ENCODE assay signal across 1 cellular context in the genomic region with DNA sequence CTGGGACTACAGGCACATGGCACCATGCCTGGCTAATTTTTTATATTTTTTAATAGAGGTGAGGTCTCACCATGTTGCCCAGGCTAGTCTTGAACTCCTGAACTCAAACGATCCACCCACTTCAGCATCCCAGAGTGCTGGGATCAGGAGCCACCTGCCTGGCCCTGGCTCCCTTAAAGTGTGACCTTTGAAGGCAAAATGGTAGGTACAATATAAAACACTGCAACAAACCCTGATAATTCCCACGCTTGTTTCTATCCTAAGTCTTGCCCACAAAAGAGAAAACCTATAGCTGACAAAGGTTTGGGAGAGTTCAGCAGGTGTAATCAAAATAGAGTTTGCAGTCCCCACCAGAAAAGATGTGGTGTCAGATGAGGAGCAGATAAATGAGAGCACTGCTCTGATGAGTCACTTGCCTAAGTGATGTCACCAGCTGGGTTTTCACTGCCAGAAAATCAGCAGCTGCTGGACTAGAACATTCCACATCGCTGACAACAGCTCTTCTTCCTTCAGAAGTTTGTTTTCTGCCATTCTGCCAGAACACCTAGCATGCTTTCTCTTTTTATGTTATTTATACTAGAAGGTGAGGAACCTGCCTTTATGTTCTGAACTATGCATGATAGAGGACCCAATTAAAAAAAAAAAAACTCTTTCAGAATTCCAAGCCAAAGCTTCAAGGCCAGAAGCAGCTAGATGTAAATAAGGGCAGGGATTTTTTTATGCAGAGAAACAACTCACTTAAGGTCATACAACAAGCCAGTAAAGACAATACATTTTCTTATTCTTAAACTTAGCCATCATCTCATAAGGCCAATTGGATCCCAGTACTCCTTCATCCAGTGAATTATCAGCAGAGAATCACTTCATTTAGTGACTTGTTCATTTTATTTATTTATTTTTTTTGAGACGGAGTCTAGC.
TF ChIP-seq lines count a peak whose summit lies in the region.

No MANE protein-coding gene starts in this region.

TF ChIP-seq in HCT116, 20 proteins besides CTCF, POLR2A, EP300 and RAD21 (continued from another document):
- no peak for TF ChIP-seq ZBTB33 (IDR thresholded peaks at IDR 0.05; ENCODE audit: extremely low read depth, insufficient replicate concordance, low read length)
- TF ChIP-seq, protein P1, sequence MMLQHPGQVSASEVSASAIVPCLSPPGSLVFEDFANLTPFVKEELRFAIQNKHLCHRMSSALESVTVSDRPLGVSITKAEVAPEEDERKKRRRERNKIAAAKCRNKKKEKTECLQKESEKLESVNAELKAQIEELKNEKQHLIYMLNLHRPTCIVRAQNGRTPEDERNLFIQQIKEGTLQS (IDR thresholded peaks at IDR 0.05): 0 out of 2 replicates have a peak, but pooled peaks have one; percentile 38
- no peak for TF ChIP-seq CEBPB (IDR thresholded peaks at IDR 0.05; ENCODE audit: low read depth)
